ENCODE assay signal across 1 cellular context in genomic region chr19:50178320-50178719, GRCh38.
TF ChIP-seq lines count a peak whose summit lies in the region.

No MANE protein-coding gene starts in this region.

TF ChIP-seq in SK-N-SH, 30 proteins besides CTCF, POLR2A, EP300 and RAD21:
- TF ChIP-seq REST (IDR thresholded peaks at IDR 0.05; ENCODE audit: low read depth, low read length) (no peak), RXRA (IDR thresholded peaks at IDR 0.05; ENCODE audit: borderline replicate concordance, low read depth) (no peak), EZH2phosphoT487 (IDR thresholded peaks at IDR 0.05; ENCODE audit: borderline replicate concordance, low read depth) (no peak), YY1 (IDR thresholded peaks at IDR 0.05; ENCODE audit: low read depth) (no peak), GABPA (IDR thresholded peaks at IDR 0.05; ENCODE audit: low read depth) (no peak), FOXM1 (IDR thresholded peaks at IDR 0.05; ENCODE audit: low read depth) (no peak), RFX5 (IDR thresholded peaks at IDR 0.05; ENCODE audit: low read length) (no peak), TEAD4 (IDR thresholded peaks at IDR 0.05; ENCODE audit: borderline replicate concordance, insufficient read depth) (no peak), NRF1 (IDR thresholded peaks at IDR 0.05; ENCODE audit: low read depth, low read length) (no peak), JUND (IDR thresholded peaks at IDR 0.05) (no peak), ZBTB33 (IDR thresholded peaks at IDR 0.05; ENCODE audit: borderline replicate concordance, low read depth) (no peak), IRF3 (IDR thresholded peaks at IDR 0.05; ENCODE audit: low read depth, low read length) (no peak), MAX (IDR thresholded peaks at IDR 0.05; ENCODE audit: low read depth) (no peak), SMC3 (IDR thresholded peaks at IDR 0.05; ENCODE audit: low read depth, low read length) (no peak), TCF12 (IDR thresholded peaks at IDR 0.05) (no peak), FOXJ3 (CRISPR knock-in tag; IDR thresholded peaks at IDR 0.05) (no peak), MXI1 (IDR thresholded peaks at IDR 0.05; ENCODE audit: low read depth, low read length) (no peak), USF1 (IDR thresholded peaks at IDR 0.05; ENCODE audit: borderline replicate concordance, low read depth) (no peak)
